In the genomic region with DNA sequence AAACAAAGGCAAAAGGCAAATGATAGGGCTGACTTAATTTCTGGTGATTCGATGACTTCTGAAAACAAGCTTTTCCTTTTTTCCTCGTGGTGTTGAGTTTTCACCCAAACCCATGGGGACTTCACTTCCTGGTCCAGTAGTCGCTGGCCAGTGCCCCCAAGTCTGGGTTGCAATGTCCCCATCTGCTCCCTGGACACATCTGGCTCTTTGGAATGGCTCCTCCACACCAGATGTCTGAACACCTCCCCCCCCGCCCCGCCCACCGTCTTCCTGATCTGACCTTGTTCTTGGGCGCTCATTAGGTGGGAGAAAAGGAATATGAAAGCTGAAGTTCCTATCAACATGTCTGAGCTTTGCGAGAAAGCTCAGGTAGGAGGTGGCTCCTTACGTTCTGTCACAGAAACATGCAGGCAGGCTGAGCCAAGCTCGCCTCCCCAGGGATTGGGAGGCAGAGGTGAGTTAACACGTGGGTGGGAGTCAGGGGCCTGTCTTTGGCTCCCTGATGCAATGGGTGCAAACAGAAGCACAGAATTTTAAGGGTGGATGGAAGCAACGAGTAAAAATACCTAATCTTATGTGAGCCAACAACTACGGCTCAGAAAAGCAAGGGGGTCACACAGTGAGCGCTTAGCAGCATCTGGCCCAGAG, we compare ENCODE assay signal across 17 cellular contexts.
DNase-seq lines count a peak whose midpoint lies in the region; ATAC-seq and TF ChIP-seq lines count a peak whose summit lies in the region.
"Had no signal": no experiment of that assay in that cellular context is flagged by ENCODE, and none has a peak within 500 bp of the region (broad histone marks: within the 10 kb centered on the region; RNA-seq: fewer than 3 reads in every experiment).

No MANE protein-coding gene starts in this region.

- H3K27me3 ChIP-seq in AG04450 (ENCODE audit: control insufficient read depth, insufficient read depth, low read length) (no peaks in the 10 kb centered on the region), adipocyte (replicated peaks; ENCODE audit: control insufficient read depth, insufficient read depth, low read length) (no peaks in the 10 kb centered on the region)
- no peaks in the 10 kb centered on the region for H3K27me3 ChIP-seq in CD4-positive, alpha-beta T cell (ENCODE audit: control insufficient read depth, insufficient read depth, low read length)
- H3K27me3 ChIP-seq: SJCRH30 had no signal

- H3K9me3 ChIP-seq in AG04450 (ENCODE audit: control insufficient read depth, insufficient read depth, low read length) (no peaks in the 10 kb centered on the region; the same call in 1 of the 2 replicates), adipocyte (ENCODE audit: control insufficient read depth, low read length) (no peaks in the 10 kb centered on the region)
- no peaks in the 10 kb centered on the region for H3K9me3 ChIP-seq in CD4-positive, alpha-beta T cell (ENCODE audit: control insufficient read depth, low read length)
- H3K9me3 ChIP-seq: SJCRH30 had no signal

- peak overlapping the region; percentile 15 for H3K27ac Mint-ChIP-seq in progenitor cell of endocrine pancreas
- H3K27ac Mint-ChIP-seq in CD4-positive, alpha-beta T cell, result no peak overlapping the region
- H3K27ac Mint-ChIP-seq: activated T-cell treated with anti-CD3 and anti-CD28 coated beads, Interleukin-2, amount 50 U/mL, for 72 hours had no signal

- peaks cover 7% of the 10 kb centered on the region for H3K36me3 Mint-ChIP-seq in progenitor cell of endocrine pancreas (ENCODE audit: insufficient read depth)
- H3K36me3 Mint-ChIP-seq in CD4-positive, alpha-beta T cell (ENCODE audit: low read depth), result peaks cover 5% of the 10 kb centered on the region

- intact Hi-C loops in CD4-positive, alpha-beta T cell (cut with DNase I, micrococcal nuclease), result no loop called here

- H3K9ac ChIP-seq in adipocyte (ENCODE audit: low read length), result peak overlapping the region; percentile 65

- no peak for ATAC-seq in CD4-positive, alpha-beta T cell (ENCODE audit: poor library complexity)
- ATAC-seq: activated T-cell treated with anti-CD3 and anti-CD28 coated beads, Interleukin-2, amount 50 U/mL, for 72 hours had no signal

- H3K4me3 Mint-ChIP-seq in progenitor cell of endocrine pancreas (ENCODE audit: low read depth), result no peak overlapping the region
- no peak overlapping the region for H3K4me3 Mint-ChIP-seq in CD4-positive, alpha-beta T cell
- H3K4me3 Mint-ChIP-seq: activated T-cell treated with anti-CD3 and anti-CD28 coated beads, Interleukin-2, amount 50 U/mL, for 72 hours had no signal

- POLR2A ChIA-PET in AG04450 (lab: Yijun Ruan, JAX), result interaction anchor here (0.7 to 1.1 kb wide), 5 partner anchors 15 to 114 kb away, joined by 3 to 7 read pairs (median 3); no protein-coding TSS in a partner anchor
- POLR2A ChIA-PET in CD4-positive, alpha-beta T cell (lab: Charles Lee), result no interaction called here

- DNase-seq in AG04450 (ENCODE audit: low read depth, low spot score), result no peak
- no peak for DNase-seq in adipocyte (ENCODE audit: low read depth)
- DNase-seq in fibroblast of villous mesenchyme (ENCODE audit: low read depth), result peak; percentile 62
- DNase-seq in progenitor cell of endocrine pancreas (ENCODE audit: low spot score, unreplicated experiment), result no peak
- no peak for DNase-seq in activated CD4-positive, alpha-beta T cell treated with anti-CD3 and anti-CD28 coated beads for 4 hours
- no peak for DNase-seq in SIG-M5 (lab: John Stamatoyannopoulos, UW)
- DNase-seq in activated gamma-delta T cell treated with Interleukin-2 at 50 U/mL for 16 hours, result no peak
- DNase-seq in CD4-positive, alpha-beta T cell, result no peak
- DNase-seq: activated CD4-positive, alpha-beta T cell treated with anti-CD3 and anti-CD28 coated beads, Interleukin-2, amount 50 U/mL, for 1 hour; activated T-cell treated with anti-CD3 and anti-CD28 coated beads, Interleukin-2, amount 50 U/mL, for 72 hours; amniotic stem cell; cortex of kidney; GDM1; Karpas-422; NCI-H1417; NCI-H345; SJCRH30 had no signal

- H3K4me3 ChIP-seq in AG04450 (ENCODE audit: low read depth, low read length) (no peak overlapping the region), adipocyte (ENCODE audit: low read length) (no peak overlapping the region), fibroblast of villous mesenchyme (ENCODE audit: low read depth, low read length) (no peak overlapping the region)
- H3K4me3 ChIP-seq: SJCRH30 had no signal

- peaks cover 63% of the 10 kb centered on the region for H3K36me3 ChIP-seq in adipocyte (ENCODE audit: control insufficient read depth, insufficient read depth, low read length, severe bottlenecking)
- H3K36me3 ChIP-seq: SJCRH30 had no signal

- peaks cover 76% of the 10 kb centered on the region for H3K4me1 ChIP-seq in adipocyte (ENCODE audit: control insufficient read depth, insufficient read depth, low read length)

- TF ChIP-seq CTCF in AG04450 (IDR thresholded peaks at IDR 0.05; ENCODE audit: low read depth, low read length) (no peak), fibroblast of villous mesenchyme (IDR thresholded peaks at IDR 0.05; ENCODE audit: insufficient read depth, low read depth, low read length) (no peak), progenitor cell of endocrine pancreas (IDR thresholded peaks at IDR 0.05; ENCODE audit: unreplicated experiment) (no peak)
- no peak for TF ChIP-seq CTCF in CD4-positive, alpha-beta T cell (IDR thresholded peaks at IDR 0.05)

- H3K9me3 Mint-ChIP-seq in progenitor cell of endocrine pancreas (ENCODE audit: low read depth), result no peaks in the 10 kb centered on the region
- no peaks in the 10 kb centered on the region for H3K9me3 Mint-ChIP-seq in CD4-positive, alpha-beta T cell
- H3K9me3 Mint-ChIP-seq: activated T-cell treated with anti-CD3 and anti-CD28 coated beads, Interleukin-2, amount 50 U/mL, for 72 hours had no signal

- no peaks in the 10 kb centered on the region for H3K27me3 Mint-ChIP-seq in progenitor cell of endocrine pancreas
- no peaks in the 10 kb centered on the region for H3K27me3 Mint-ChIP-seq in CD4-positive, alpha-beta T cell

- H3K27ac ChIP-seq in AG04450 (ENCODE audit: low read depth, low read length), result peak overlapping the region; percentile 61
- no peak overlapping the region for H3K27ac ChIP-seq in CD4-positive, alpha-beta T cell (ENCODE audit: low read depth, low read length)
- H3K27ac ChIP-seq: SJCRH30 had no signal

- CTCF ChIA-PET in AG04450 (lab: Charles Lee), result interaction anchor here (0.6 to 6.9 kb wide), 5 partner anchors 9 to 129 kb away, joined by 3 to 50 read pairs (median 11); no protein-coding TSS in a partner anchor
- CTCF ChIA-PET in CD4-positive, alpha-beta T cell (lab: Charles Lee), result interaction anchor here (0.9 kb wide), 1 partner anchor 71 kb away, joined by 3 read pairs; no protein-coding TSS in a partner anchor

- no peaks in the 10 kb centered on the region for H3K4me1 Mint-ChIP-seq in progenitor cell of endocrine pancreas (ENCODE audit: low read depth)
- no peaks in the 10 kb centered on the region for H3K4me1 Mint-ChIP-seq in CD4-positive, alpha-beta T cell (ENCODE audit: low read depth)
